23 cellular contexts compared by ENCODE assay signal in genomic region chr1:26936823-26937222, GRCh38. TPM values are rescaled to one million over a fixed set of nuclear protein-coding genes. Genes with fewer than 3 reads are reported as not detected.
DNase-seq lines count a peak whose midpoint lies in the region; TF ChIP-seq lines count a peak whose summit lies in the region.
"Had no signal": no experiment of that assay in that cellular context is flagged by ENCODE, and none has a peak within 500 bp of the region (broad histone marks: within the 10 kb centered on the region; RNA-seq: fewer than 3 reads in every experiment).

No MANE protein-coding gene starts in this region.

- no peaks in the 10 kb centered on the region for H3K27me3 ChIP-seq in neuronal stem cell (ENCODE audit: control insufficient read depth in 3 of 3, insufficient read depth in 3 of 3, low read depth in 1 of 3, low read length in 3 of 3)
- H3K27me3 ChIP-seq: BE2C had no signal

- H3K23ac ChIP-seq in neuronal stem cell (ENCODE audit: low read depth, low read length, poor library complexity), result no peak overlapping the region

- no peak overlapping the region for H2AK5ac ChIP-seq in neuronal stem cell (ENCODE audit: low read depth, low read length)

- peaks cover 10% of the 10 kb centered on the region for H3K79me1 ChIP-seq in neuronal stem cell (ENCODE audit: low read depth, low read length)

- DNase-seq in OCI-LY7 (ENCODE audit: low spot score) (no peak), neuronal stem cell (ENCODE audit: low spot score) (no peak), activated gamma-delta T cell treated with Interleukin-2 at 50 U/mL for 16 hours (no peak), DMS 273 treated with DMSO at 0.1 percent for 48 hours (lab: John Stamatoyannopoulos, UW) (no peak)
- no peak for DNase-seq in activated naive CD8-positive, alpha-beta T cell treated with anti-CD3 and anti-CD28 coated beads for 36 hours
- DNase-seq: ACHN; BE2C; C1 segment of cervical spinal cord; Caco-2; CD4-positive, CD25-positive, alpha-beta regulatory T cell; DND-41; EL; GM23248; HCEC 1CT; HFFc6; IMR-90; KBM-7 had no signal

- no peaks in the 10 kb centered on the region for H3K27me3 Mint-ChIP-seq in dendritic cell treated with granulocyte-macrophage colony-stimulating factor and Interleukin-4, amounts not matched to agents 40 ng/mL and 50 ng/mL, for 4 days
- no peaks in the 10 kb centered on the region for H3K27me3 Mint-ChIP-seq in activated naive CD8-positive, alpha-beta T cell treated with anti-CD3 and anti-CD28 coated beads for 36 hours
- H3K27me3 Mint-ChIP-seq: CD4-positive, CD25-positive, alpha-beta regulatory T cell had no signal

- WGBS in neuronal stem cell (ENCODE audit: extremely low coverage in 2 of 2, insufficient read length in 2 of 2, insufficient replicate concordance in 1 of 2), 2 donors, result no CpG with 5 or more reads among the region's 6 CpGs

- H2BK12ac ChIP-seq in neuronal stem cell (ENCODE audit: low read length), result no peak overlapping the region

- no peak for TF ChIP-seq CTCF in OCI-LY7 (conservative IDR thresholded peaks at IDR 0.05; ENCODE audit: low read length)

- no peak overlapping the region for H3K27ac ChIP-seq in OCI-LY7 (ENCODE audit: low read depth, low read length, poor library complexity, severe bottlenecking)
- no peak overlapping the region for H3K27ac ChIP-seq in neuronal stem cell (replicated peaks; ENCODE audit: low read length)
- H3K27ac ChIP-seq: GM23248, HL-60 had no signal

- H3K9ac ChIP-seq in neuronal stem cell (ENCODE audit: low read depth, low read length, poor library complexity), result no peak overlapping the region
- H3K9ac ChIP-seq: GM23248 had no signal

- no peak overlapping the region for H2BK5ac ChIP-seq in neuronal stem cell (ENCODE audit: low read length)

- no peak overlapping the region for H4K91ac ChIP-seq in neuronal stem cell (ENCODE audit: low read depth, low read length, poor library complexity)

- CTCF ChIA-PET in OCI-LY7 (lab: Charles Lee; ENCODE audit: unreplicated experiment), result no interaction called here

- peaks cover 80% of the 10 kb centered on the region for H3K36me3 ChIP-seq in OCI-LY7 (ENCODE audit: insufficient read depth, low read length)
- peaks cover 22 to 81% of the 10 kb centered on the region in 2 donors for H3K36me3 ChIP-seq in neuronal stem cell (replicated peaks in 1 of 2; ENCODE audit: control insufficient read depth in 2 of 2, insufficient read depth in 2 of 2, low read length in 2 of 2)

- H3K14ac ChIP-seq in neuronal stem cell (ENCODE audit: low read length), result no peak overlapping the region

- no peak overlapping the region for H3K4me3 Mint-ChIP-seq in dendritic cell treated with granulocyte-macrophage colony-stimulating factor and Interleukin-4, amounts not matched to agents 40 ng/mL and 50 ng/mL, for 4 days
- no peak overlapping the region for H3K4me3 Mint-ChIP-seq in activated naive CD8-positive, alpha-beta T cell treated with anti-CD3 and anti-CD28 coated beads for 36 hours
- H3K4me3 Mint-ChIP-seq: CD4-positive, CD25-positive, alpha-beta regulatory T cell; HFFc6 had no signal

- H3K9me3 ChIP-seq in OCI-LY7 (ENCODE audit: low read length), result no peaks in the 10 kb centered on the region
- no peaks in the 10 kb centered on the region for H3K9me3 ChIP-seq in neuronal stem cell (replicated peaks in 1 of 2; ENCODE audit: control insufficient read depth in 2 of 2, insufficient read depth in 1 of 2, low read depth in 1 of 2, low read length in 2 of 2)
- H3K9me3 ChIP-seq: BE2C, Caco-2 had no signal

- POLR2A ChIA-PET in OCI-LY7 (lab: Charles Lee), result interaction anchor here (0.6 kb wide), 1 partner anchor 83 kb away, joined by 3 read pairs; no protein-coding TSS in a partner anchor

- H3K4ac ChIP-seq in neuronal stem cell (ENCODE audit: low read length), result no peak overlapping the region

- no peaks in the 10 kb centered on the region for H4K20me1 ChIP-seq in OCI-LY7 (ENCODE audit: insufficient read depth, low read length)

- H3K9me3 Mint-ChIP-seq in dendritic cell treated with granulocyte-macrophage colony-stimulating factor and Interleukin-4, amounts not matched to agents 40 ng/mL and 50 ng/mL, for 4 days, result no peaks in the 10 kb centered on the region
- no peaks in the 10 kb centered on the region for H3K9me3 Mint-ChIP-seq in activated naive CD8-positive, alpha-beta T cell treated with anti-CD3 and anti-CD28 coated beads for 36 hours
- H3K9me3 Mint-ChIP-seq: CD4-positive, CD25-positive, alpha-beta regulatory T cell; HFFc6 had no signal

- no peak overlapping the region for H3K18ac ChIP-seq in neuronal stem cell (ENCODE audit: low read length)

- H3K36me3 Mint-ChIP-seq in dendritic cell treated with granulocyte-macrophage colony-stimulating factor and Interleukin-4, amounts not matched to agents 40 ng/mL and 50 ng/mL, for 4 days (ENCODE audit: low read depth), result peaks cover 65% of the 10 kb centered on the region
- peaks cover 25% of the 10 kb centered on the region for H3K36me3 Mint-ChIP-seq in activated naive CD8-positive, alpha-beta T cell treated with anti-CD3 and anti-CD28 coated beads for 36 hours

- peaks cover 39% of the 10 kb centered on the region; the same call in 1 of the 2 replicates for H3K79me2 ChIP-seq in OCI-LY7 (ENCODE audit: insufficient read depth, low read depth, low read length)

- H3K9me2 ChIP-seq in OCI-LY7 (ENCODE audit: insufficient read depth, low read length), result no peaks in the 10 kb centered on the region

- no peak overlapping the region for H2BK15ac ChIP-seq in neuronal stem cell (ENCODE audit: low read length)

- H3K27ac Mint-ChIP-seq in dendritic cell treated with granulocyte-macrophage colony-stimulating factor and Interleukin-4, amounts not matched to agents 40 ng/mL and 50 ng/mL, for 4 days, result peak overlapping the region; percentile 81
- H3K27ac Mint-ChIP-seq in activated naive CD8-positive, alpha-beta T cell treated with anti-CD3 and anti-CD28 coated beads for 36 hours, result no peak overlapping the region
- H3K27ac Mint-ChIP-seq: CD4-positive, CD25-positive, alpha-beta regulatory T cell; HFFc6 had no signal

- H3K4me1 ChIP-seq in OCI-LY7 (ENCODE audit: insufficient read depth, low read length, poor library complexity, severe bottlenecking) (peaks cover 12% of the 10 kb centered on the region), neuronal stem cell (ENCODE audit: control insufficient read depth in 2 of 2, insufficient read depth in 1 of 2, low read depth in 1 of 2, low read length in 2 of 2) (no peaks in the 10 kb centered on the region)
- H3K4me1 ChIP-seq: BE2C, Caco-2 had no signal

- H2BK120ac ChIP-seq in neuronal stem cell (ENCODE audit: low read depth, low read length), result no peak overlapping the region

- peak overlapping the region; percentile 43 for H4K8ac ChIP-seq in neuronal stem cell (ENCODE audit: low read depth, low read length)

- H3K4me2 ChIP-seq in OCI-LY7 (ENCODE audit: low read length), result no peak overlapping the region
- H3K4me2 ChIP-seq in neuronal stem cell (ENCODE audit: insufficient read depth, low read length, poor library complexity, severe bottlenecking), result no peak overlapping the region

- H3K4me1 Mint-ChIP-seq in dendritic cell treated with granulocyte-macrophage colony-stimulating factor and Interleukin-4, amounts not matched to agents 40 ng/mL and 50 ng/mL, for 4 days (ENCODE audit: low read depth), result peaks cover 46% of the 10 kb centered on the region
- peaks cover 7% of the 10 kb centered on the region for H3K4me1 Mint-ChIP-seq in activated naive CD8-positive, alpha-beta T cell treated with anti-CD3 and anti-CD28 coated beads for 36 hours

- BruUV-seq in OCI-LY7 (replicated peaks; lab: Mats Ljungman, UMichigan), result TSS peak; percentile 18

- intact Hi-C loops in OCI-LY7 (cut with micrococcal nuclease; ENCODE audit: unreplicated experiment), result no loop called here
- intact Hi-C loops in dendritic cell treated with granulocyte-macrophage colony-stimulating factor and Interleukin-4, amounts not matched to agents 40 ng/mL and 50 ng/mL, for 4 days (cut with micrococcal nuclease), result no loop called here

- H3K4me3 ChIP-seq in OCI-LY7 (ENCODE audit: low read depth, low read length, poor library complexity, severe bottlenecking) (no peak overlapping the region), neuronal stem cell (ENCODE audit: low read length in 2 of 2) (no peak overlapping the region)
- H3K4me3 ChIP-seq: GM12878, GM23248 had no signal

- H2AFZ ChIP-seq in OCI-LY7 (ENCODE audit: low read length) (no peak overlapping the region), neuronal stem cell (ENCODE audit: low read length) (no peak overlapping the region)
- H2AFZ ChIP-seq: GM23248 had no signal

RNA-seq across cellular contexts. Expression of gene NUDC, which starts 15.3 kb away (rescaled TPM):
- total RNA-seq in OCI-LY7 (2014; rRNA removed; shearing (Covaris generic)), result 65.7 and 89.3 TPM in 2 replicates
- 96.0 and 106 TPM in 2 replicates for total RNA-seq in OCI-LY7 (2022)
- 59.8 TPM for polyA plus RNA-seq in neuronal stem cell (2013, experiment 1 of 2)
- polyA plus RNA-seq in neuronal stem cell (2013, experiment 2 of 2), result 57.4 TPM
- 100 to 1,000 TPM; 146 to 147 TPM for total RNA-seq in activated naive CD8-positive, alpha-beta T cell treated with anti-CD3 and anti-CD28 coated beads for 36 hours

RNA-seq across cellular contexts. Expression of gene NR0B2, which starts 23.0 kb away (rescaled TPM):
- total RNA-seq in OCI-LY7 (2014; rRNA removed; shearing (Covaris generic)), result not detected in 2 replicates
- not detected in 2 replicates for total RNA-seq in OCI-LY7 (2022)
- not detected for polyA plus RNA-seq in neuronal stem cell (2013, experiment 1 of 2)
- 0.03 TPM for polyA plus RNA-seq in neuronal stem cell (2013, experiment 2 of 2)
- not detected for total RNA-seq in activated naive CD8-positive, alpha-beta T cell treated with anti-CD3 and anti-CD28 coated beads for 36 hours
- total RNA-seq: CD4-positive, CD25-positive, alpha-beta regulatory T cell; G401; GM12878; GM23248; H4; HFFc6; HT1080; IMR-90 had no signal
- polyA plus RNA-seq: CD4-positive, CD25-positive, alpha-beta regulatory T cell; GM12878; GM23248; IMR-90 had no signal

RNA-seq across cellular contexts. Expression of gene KDF1, which starts 23.4 kb away (rescaled TPM):
- total RNA-seq in OCI-LY7 (2014; rRNA removed; shearing (Covaris generic)), result not detected in 2 replicates
- not detected in 2 replicates for total RNA-seq in OCI-LY7 (2022)
- polyA plus RNA-seq in neuronal stem cell (2013, experiment 1 of 2), result 0.04 TPM
- 0.03 TPM for polyA plus RNA-seq in neuronal stem cell (2013, experiment 2 of 2)
- under 1 TPM; 0.47 to 0.60 TPM for total RNA-seq in activated naive CD8-positive, alpha-beta T cell treated with anti-CD3 and anti-CD28 coated beads for 36 hours
- total RNA-seq: G401, GM12878, GM23248, H4, HFFc6, HT1080, IMR-90 had no signal
- polyA plus RNA-seq: GM23248, IMR-90 had no signal

RNA-seq across cellular contexts. Expression of gene GPATCH3, which starts 36.6 kb away (rescaled TPM):
- 9.2 and 13.8 TPM in 2 replicates for total RNA-seq in OCI-LY7 (2014; rRNA removed; shearing (Covaris generic))
- total RNA-seq in OCI-LY7 (2022), result 15.2 and 17.4 TPM in 2 replicates
- polyA plus RNA-seq in neuronal stem cell (2013, experiment 1 of 2), result 7.7 TPM
- polyA plus RNA-seq in neuronal stem cell (2013, experiment 2 of 2), result 8.2 TPM
- 10 to 100 TPM; 13.3 to 14.4 TPM for total RNA-seq in activated naive CD8-positive, alpha-beta T cell treated with anti-CD3 and anti-CD28 coated beads for 36 hours

RNA-seq across cellular contexts. Expression of gene GPN2, which starts 46.7 kb away (rescaled TPM):
- 17.5 and 18.1 TPM in 2 replicates for total RNA-seq in OCI-LY7 (2014; rRNA removed; shearing (Covaris generic))
- total RNA-seq in OCI-LY7 (2022), result 43.7 and 46.6 TPM in 2 replicates
- polyA plus RNA-seq in neuronal stem cell (2013, experiment 1 of 2), result 9.7 TPM
- 11.6 TPM for polyA plus RNA-seq in neuronal stem cell (2013, experiment 2 of 2)
- total RNA-seq in activated naive CD8-positive, alpha-beta T cell treated with anti-CD3 and anti-CD28 coated beads for 36 hours, result 10 to 100 TPM; 64.1 to 65.0 TPM
